In genomic region chr15:72306211-72306785, GRCh38 we compare ENCODE assay signal across 9 cellular contexts. TPM values are rescaled to one million over a fixed set of nuclear protein-coding genes. Genes with fewer than 3 reads are reported as not detected.
DNase-seq lines count a peak whose midpoint lies in the region; ATAC-seq and TF ChIP-seq lines count a peak whose summit lies in the region.
"Had no signal": no experiment of that assay in that cellular context is flagged by ENCODE, and none has a peak within 500 bp of the region (broad histone marks: within the 10 kb centered on the region; RNA-seq: fewer than 3 reads in every experiment).

No MANE protein-coding gene starts in this region.

- H3K27ac ChIP-seq in dorsolateral prefrontal cortex (peak overlapping the region in 56 of 59 donors; percentile 15 to 91 (median 73)), psoas muscle (no peak overlapping the region)
- H3K27ac ChIP-seq: SK-N-MC had no signal

- intact Hi-C loops in dorsolateral prefrontal cortex (cut with DNase I) = no loop called here
- intact Hi-C loops in psoas muscle (cut with DNase I) = no loop called here

- H3K27me3 ChIP-seq in dorsolateral prefrontal cortex (no peaks in the 10 kb centered on the region), psoas muscle (ENCODE audit: insufficient read depth in 3 of 3, low read length in 2 of 3) (no peaks in the 10 kb centered on the region)

- H3K4me3 ChIP-seq in dorsolateral prefrontal cortex (peak overlapping the region in 28 of 59 donors; percentile 3 to 48 (median 20)), psoas muscle (no peak overlapping the region)
- H3K4me3 ChIP-seq: SK-N-MC had no signal

- DNase-seq in stimulated activated CD4-positive, alpha-beta T cell treated with anti-CD3 and anti-CD28 coated beads, Interleukin-15, amount 100 ng/mL, for 24 hours = peak; percentile 35
- no peak for DNase-seq in stimulated activated CD4-positive, alpha-beta T cell treated with anti-CD3 and anti-CD28 coated beads, Interleukin-2, amount 100 ng/mL, for 48 hours
- peak; percentile 18 for DNase-seq in UCSD-AML1 (lab: John Stamatoyannopoulos, UW; ENCODE audit: unreplicated experiment)
- DNase-seq in dorsolateral prefrontal cortex = peak in 9 of 10 donors; percentile 50 to 88 (median 74)
- DNase-seq in stimulated activated CD4-positive, alpha-beta T cell treated with anti-CD3 and anti-CD28 coated beads, Interleukin-4, amount 100 ng/mL, for 1 hour = peak; percentile 12
- no peak for DNase-seq in psoas muscle
- DNase-seq in omental fat pad (ENCODE audit: low spot score) = no peak

- whole genome bisulfite sequencing in psoas muscle, 3 donors = 52 to 70% (median 64%) methylated on average over 10 of the region's 10 CpGs

- ATAC-seq in psoas muscle = no peak
- ATAC-seq in GM19397 (IDR thresholded peaks at IDR 0.05; ENCODE audit: unreplicated experiment) = no peak
- ATAC-seq in omental fat pad (ENCODE audit: low FRiP score) = no peak

- H3K36me3 ChIP-seq in psoas muscle (ENCODE audit: insufficient read depth in 1 of 2, low read depth in 1 of 2) = no peaks in the 10 kb centered on the region

- TF ChIP-seq CTCF in dorsolateral prefrontal cortex (IDR thresholded peaks at IDR 0.05 in 54 of 56, conservative IDR thresholded peaks at IDR 0.05 in 2 of 56; ENCODE audit: low read depth in 1 of 56, partially characterized antibody in 56 of 56) (no peak), psoas muscle (IDR thresholded peaks at IDR 0.05) (no peak), omental fat pad (IDR thresholded peaks at IDR 0.05) (no peak)

- no peaks in the 10 kb centered on the region for H3K9me3 ChIP-seq in psoas muscle

- no peaks in the 10 kb centered on the region for H3K4me1 ChIP-seq in psoas muscle

RNA-seq across cellular contexts. Expression of gene CELF6, which starts 13.7 kb away (rescaled TPM):
- total RNA-seq in dorsolateral prefrontal cortex = 10 to 100 TPM; 10.7 to 30.0 (median 20.1) TPM
- total RNA-seq in psoas muscle = under 1 TPM; 0.13 to 0.62 (median 0.16) TPM
- polyA plus RNA-seq in psoas muscle = under 1 TPM; 0.15 to 0.81 (median 0.34) TPM
- 1 to 10 TPM; 1.3 to 4.9 (median 1.9) TPM for total RNA-seq in omental fat pad

RNA-seq across cellular contexts. Expression of gene PARP6, which starts 33.9 kb away (rescaled TPM):
- 100 to 1,000 TPM in 108 of 120 experiments, 10 to 100 TPM in 12; 89.7 to 152 (median 117) TPM for total RNA-seq in dorsolateral prefrontal cortex
- total RNA-seq in psoas muscle = 10 to 100 TPM; 46.1 to 83.2 (median 65.5) TPM
- polyA plus RNA-seq in psoas muscle = 10 to 100 TPM; 48.5 to 81.1 (median 58.6) TPM
- 10 to 100 TPM; 52.4 to 65.7 (median 59.4) TPM for total RNA-seq in omental fat pad

Comparison
In these comparisons a context has a peak if more than half of its experiments do, and no peak if none do; other contexts are left out.
1. DNase-seq: peak in stimulated activated CD4-positive, alpha-beta T cell treated with anti-CD3 and anti-CD28 coated beads, Interleukin-15, amount 100 ng/mL, for 24 hours (single experiment), UCSD-AML1 (single experiment), dorsolateral prefrontal cortex (9 of 10) and stimulated activated CD4-positive, alpha-beta T cell treated with anti-CD3 and anti-CD28 coated beads, Interleukin-4, amount 100 ng/mL, for 1 hour (single experiment); none in stimulated activated CD4-positive, alpha-beta T cell treated with anti-CD3 and anti-CD28 coated beads, Interleukin-2, amount 100 ng/mL, for 48 hours (0 of 2), psoas muscle (0 of 2) and omental fat pad (single experiment).